In the genomic region with DNA sequence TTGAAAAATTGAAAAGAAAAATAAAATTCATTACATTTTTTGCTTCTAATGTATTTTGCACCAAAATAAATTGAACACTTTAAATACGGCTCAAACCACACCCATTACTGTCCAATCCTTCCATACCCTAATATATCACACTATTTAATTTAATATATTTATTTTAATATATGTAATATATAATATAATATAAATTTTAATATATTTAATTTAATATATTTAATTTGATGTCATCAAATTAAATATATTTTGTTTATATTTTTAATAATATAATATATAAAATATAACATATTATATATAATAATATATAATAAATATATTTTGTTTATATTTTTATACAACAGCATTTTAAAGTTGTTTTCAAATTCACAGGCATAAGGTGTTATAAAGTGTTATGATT, we compare ENCODE assay signal across 33 cellular contexts. TPM values are rescaled to one million over a fixed set of nuclear protein-coding genes. Genes with fewer than 3 reads are reported as not detected.
"Had no signal": no experiment of that assay in that cellular context is flagged by ENCODE, and none has a peak within 500 bp of the region (broad histone marks: within the 10 kb centered on the region; RNA-seq: fewer than 3 reads in every experiment).

No MANE protein-coding gene starts in this region.

- H3K27ac ChIP-seq: left lung, neural progenitor cell, neutrophil, right atrium auricular region, right lobe of liver, suprapubic skin, thoracic aorta, tibial artery, upper lobe of right lung had no signal

- H3K27me3 Mint-ChIP-seq: progenitor cell of endocrine pancreas had no signal

- H3K9me3 ChIP-seq: neutrophil, right lobe of liver, suprapubic skin, thoracic aorta, tibial artery, upper lobe of right lung had no signal

- H3K4me3 ChIP-seq: left lung, lung, neural progenitor cell, right atrium auricular region, right lobe of liver, suprapubic skin, thoracic aorta, tibial artery, upper lobe of right lung had no signal

- H3K27ac Mint-ChIP-seq: mesothelial cell of epicardium; naive B cell; natural killer cell; nephron progenitor cell; neural progenitor cell; progenitor cell of endocrine pancreas; stimulated activated naive CD8-positive, alpha-beta T cell treated with anti-CD3 and anti-CD28 coated beads, Interleukin-15, Interleukin-2, amounts not matched to agents 100 ng/mL and 50 ng/mL, for 24 hours had no signal

- H3K36me3 Mint-ChIP-seq: mesothelial cell of epicardium, natural killer cell, neural progenitor cell had no signal

- H3K36me3 ChIP-seq: left lung, neural progenitor cell, neutrophil, right atrium auricular region, right lobe of liver, suprapubic skin, thoracic aorta, tibial artery, upper lobe of right lung had no signal

- H3K4me1 ChIP-seq: left lung, neural progenitor cell, right atrium auricular region, right lobe of liver, suprapubic skin, tibial artery, upper lobe of right lung had no signal

- DNase-seq: hypothalamus; left colon; left lung; mesendoderm; naive B cell; natural killer cell; nephron progenitor cell; occipital lobe; right lobe of liver; stimulated activated CD4-positive, alpha-beta T cell treated with anti-CD3 and anti-CD28 coated beads, Interleukin-12 subunit alpha, Interleukin-12 subunit beta, amount 100 ng/mL, for 4 hours; stimulated activated CD4-positive, alpha-beta T cell treated with anti-CD3 and anti-CD28 coated beads, Interleukin-15, amount 100 ng/mL, for 24 hours; stimulated activated CD4-positive, alpha-beta T cell treated with anti-CD3 and anti-CD28 coated beads, Interleukin-2, amount 100 ng/mL, for 24 hours; stimulated activated CD4-positive, alpha-beta T cell treated with anti-CD3 and anti-CD28 coated beads, Interleukin-4, amount 100 ng/mL, for 1 hour; stimulated activated naive CD4-positive, alpha-beta T cell; tibial artery; trophoblast cell; upper lobe of right lung had no signal

- H3K4me1 Mint-ChIP-seq: mesothelial cell of epicardium, naive B cell, natural killer cell, nephron progenitor cell, neural progenitor cell had no signal

- ATAC-seq: left colon, left lung, natural killer cell, right lobe of liver, upper lobe of right lung had no signal

- H3K4me3 Mint-ChIP-seq: mesothelial cell of epicardium; naive B cell; natural killer cell; nephron progenitor cell; neural progenitor cell; stimulated activated naive CD8-positive, alpha-beta T cell treated with anti-CD3 and anti-CD28 coated beads, Interleukin-15, Interleukin-2, amounts not matched to agents 100 ng/mL and 50 ng/mL, for 24 hours had no signal

- H3K27me3 ChIP-seq: left lung, neural progenitor cell, neutrophil, right atrium auricular region, right lobe of liver, suprapubic skin, tibial artery, upper lobe of right lung had no signal

- FAIRE-seq: keratinocyte, urothelium cell line had no signal

RNA-seq across cellular contexts. Expression of a gene that starts 15.7 kb away (rescaled TPM):
- total RNA-seq: left colon, mononuclear cell, pulmonary artery endothelial cell, renal cortical epithelial cell, skeletal muscle tissue, subcutaneous adipose tissue, suprapubic skin, thoracic aorta had no signal
- polyA plus RNA-seq: keratinocyte had no signal
